In the genomic region with DNA sequence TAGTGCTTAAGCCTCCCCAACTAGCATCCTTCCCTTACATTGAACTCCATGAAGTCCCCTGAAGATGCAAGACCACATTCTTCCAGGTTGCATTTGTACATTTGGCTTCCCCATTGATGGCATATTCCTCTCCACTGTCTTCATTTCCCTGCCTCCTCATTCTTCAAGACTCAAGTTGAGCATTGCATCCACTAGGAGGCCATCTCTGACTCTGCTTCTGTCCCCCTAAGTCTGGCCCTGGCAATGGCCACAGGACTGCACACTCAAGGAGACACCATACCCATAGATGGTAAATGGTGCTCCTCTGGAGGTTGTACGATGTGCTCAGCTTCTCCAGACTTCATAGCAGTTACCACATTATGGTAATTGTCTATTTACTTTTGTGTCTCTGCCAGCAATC, we compare ENCODE assay signal across 17 cellular contexts.
DNase-seq lines count a peak whose midpoint lies in the region; ATAC-seq and TF ChIP-seq lines count a peak whose summit lies in the region.
"Had no signal": no experiment of that assay in that cellular context is flagged by ENCODE, and none has a peak within 500 bp of the region (broad histone marks: within the 10 kb centered on the region; RNA-seq: fewer than 3 reads in every experiment).

No MANE protein-coding gene starts in this region.

- ATAC-seq in GM19455 (IDR thresholded peaks at IDR 0.05; ENCODE audit: unreplicated experiment), result no peak
- ATAC-seq: sciatic nerve had no signal

- peak; percentile 13 for DNase-seq in EH (ENCODE audit: low read depth)
- DNase-seq in HFF-Myc (ENCODE audit: extremely low read depth, low read depth), result no peak
- peak; percentile 15 for DNase-seq in iPS-NIHi7 (ENCODE audit: extremely low spot score)
- DNase-seq in GDM1 (lab: John Stamatoyannopoulos, UW), result no peak
- no peak for DNase-seq in NCI-H2107 (lab: John Stamatoyannopoulos, UW)
- DNase-seq in stimulated activated CD4-positive, alpha-beta T cell treated with anti-CD3 and anti-CD28 coated beads, Interleukin-15, amount 100 ng/mL, for 24 hours, result no peak
- DNase-seq: activated naive CD4-positive, alpha-beta T cell treated with Interleukin-2 at 50 U/mL for 16 hours; activated T-cell treated with anti-CD3 and anti-CD28 coated beads, Interleukin-2, amount 50 U/mL, for 48 hours; dermis blood vessel endothelial cell; head of caudate nucleus; immature natural killer cell; left ventricle myocardium inferior; NCI-H2171; NCI-H524 had no signal

- TF ChIP-seq CTCF in HFF-Myc (IDR thresholded peaks at IDR 0.05; ENCODE audit: low read depth, low read length, missing control alignments) (peak; percentile 21), WI38 (IDR thresholded peaks at IDR 0.05; ENCODE audit: low read depth, low read length) (0 out of 2 replicates have a peak, but pooled peaks have one; percentile 7)

- no peak overlapping the region for H3K4me3 ChIP-seq in HFF-Myc (replicated peaks; ENCODE audit: low read depth, low read length)
- H3K4me3 ChIP-seq in WI38 (ENCODE audit: low read depth, low read length), result no peak overlapping the region
- H3K4me3 ChIP-seq: left ventricle myocardium inferior had no signal

Comparison
In these comparisons a context has a peak if more than half of its experiments do, and no peak if none do; other contexts are left out.
1. DNase-seq: peak in EH (single experiment) and iPS-NIHi7 (single experiment); none in HFF-Myc (single experiment), GDM1 (single experiment), NCI-H2107 (single experiment) and stimulated activated CD4-positive, alpha-beta T cell treated with anti-CD3 and anti-CD28 coated beads, Interleukin-15, amount 100 ng/mL, for 24 hours (single experiment).